In the genomic region with DNA sequence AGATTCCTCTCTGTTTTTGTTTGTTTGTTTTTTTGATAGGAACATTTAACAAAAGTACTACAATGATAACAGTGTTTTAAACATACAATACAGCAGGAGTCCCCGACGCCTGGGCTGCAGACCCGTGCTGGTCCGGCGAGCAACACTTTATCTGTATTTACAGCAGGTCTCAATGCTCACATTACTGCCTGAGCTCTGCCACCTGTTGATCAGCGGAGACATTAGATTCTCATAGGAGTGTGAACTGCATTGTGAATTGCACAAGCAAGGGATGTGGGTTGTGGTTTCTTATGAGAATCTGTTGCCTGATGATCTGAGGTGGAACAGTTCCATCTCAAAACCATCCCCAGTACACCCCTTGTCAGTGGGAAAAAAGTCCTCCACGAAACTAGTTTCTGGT, we compare ENCODE assay signal across 1 cellular context.
TF ChIP-seq lines count a peak whose summit lies in the region.

No MANE protein-coding gene starts in this region.

TF ChIP-seq in GM23338, 12 proteins besides CTCF, POLR2A, EP300 and RAD21 (continued from another document):
- TF ChIP-seq, protein P1, sequence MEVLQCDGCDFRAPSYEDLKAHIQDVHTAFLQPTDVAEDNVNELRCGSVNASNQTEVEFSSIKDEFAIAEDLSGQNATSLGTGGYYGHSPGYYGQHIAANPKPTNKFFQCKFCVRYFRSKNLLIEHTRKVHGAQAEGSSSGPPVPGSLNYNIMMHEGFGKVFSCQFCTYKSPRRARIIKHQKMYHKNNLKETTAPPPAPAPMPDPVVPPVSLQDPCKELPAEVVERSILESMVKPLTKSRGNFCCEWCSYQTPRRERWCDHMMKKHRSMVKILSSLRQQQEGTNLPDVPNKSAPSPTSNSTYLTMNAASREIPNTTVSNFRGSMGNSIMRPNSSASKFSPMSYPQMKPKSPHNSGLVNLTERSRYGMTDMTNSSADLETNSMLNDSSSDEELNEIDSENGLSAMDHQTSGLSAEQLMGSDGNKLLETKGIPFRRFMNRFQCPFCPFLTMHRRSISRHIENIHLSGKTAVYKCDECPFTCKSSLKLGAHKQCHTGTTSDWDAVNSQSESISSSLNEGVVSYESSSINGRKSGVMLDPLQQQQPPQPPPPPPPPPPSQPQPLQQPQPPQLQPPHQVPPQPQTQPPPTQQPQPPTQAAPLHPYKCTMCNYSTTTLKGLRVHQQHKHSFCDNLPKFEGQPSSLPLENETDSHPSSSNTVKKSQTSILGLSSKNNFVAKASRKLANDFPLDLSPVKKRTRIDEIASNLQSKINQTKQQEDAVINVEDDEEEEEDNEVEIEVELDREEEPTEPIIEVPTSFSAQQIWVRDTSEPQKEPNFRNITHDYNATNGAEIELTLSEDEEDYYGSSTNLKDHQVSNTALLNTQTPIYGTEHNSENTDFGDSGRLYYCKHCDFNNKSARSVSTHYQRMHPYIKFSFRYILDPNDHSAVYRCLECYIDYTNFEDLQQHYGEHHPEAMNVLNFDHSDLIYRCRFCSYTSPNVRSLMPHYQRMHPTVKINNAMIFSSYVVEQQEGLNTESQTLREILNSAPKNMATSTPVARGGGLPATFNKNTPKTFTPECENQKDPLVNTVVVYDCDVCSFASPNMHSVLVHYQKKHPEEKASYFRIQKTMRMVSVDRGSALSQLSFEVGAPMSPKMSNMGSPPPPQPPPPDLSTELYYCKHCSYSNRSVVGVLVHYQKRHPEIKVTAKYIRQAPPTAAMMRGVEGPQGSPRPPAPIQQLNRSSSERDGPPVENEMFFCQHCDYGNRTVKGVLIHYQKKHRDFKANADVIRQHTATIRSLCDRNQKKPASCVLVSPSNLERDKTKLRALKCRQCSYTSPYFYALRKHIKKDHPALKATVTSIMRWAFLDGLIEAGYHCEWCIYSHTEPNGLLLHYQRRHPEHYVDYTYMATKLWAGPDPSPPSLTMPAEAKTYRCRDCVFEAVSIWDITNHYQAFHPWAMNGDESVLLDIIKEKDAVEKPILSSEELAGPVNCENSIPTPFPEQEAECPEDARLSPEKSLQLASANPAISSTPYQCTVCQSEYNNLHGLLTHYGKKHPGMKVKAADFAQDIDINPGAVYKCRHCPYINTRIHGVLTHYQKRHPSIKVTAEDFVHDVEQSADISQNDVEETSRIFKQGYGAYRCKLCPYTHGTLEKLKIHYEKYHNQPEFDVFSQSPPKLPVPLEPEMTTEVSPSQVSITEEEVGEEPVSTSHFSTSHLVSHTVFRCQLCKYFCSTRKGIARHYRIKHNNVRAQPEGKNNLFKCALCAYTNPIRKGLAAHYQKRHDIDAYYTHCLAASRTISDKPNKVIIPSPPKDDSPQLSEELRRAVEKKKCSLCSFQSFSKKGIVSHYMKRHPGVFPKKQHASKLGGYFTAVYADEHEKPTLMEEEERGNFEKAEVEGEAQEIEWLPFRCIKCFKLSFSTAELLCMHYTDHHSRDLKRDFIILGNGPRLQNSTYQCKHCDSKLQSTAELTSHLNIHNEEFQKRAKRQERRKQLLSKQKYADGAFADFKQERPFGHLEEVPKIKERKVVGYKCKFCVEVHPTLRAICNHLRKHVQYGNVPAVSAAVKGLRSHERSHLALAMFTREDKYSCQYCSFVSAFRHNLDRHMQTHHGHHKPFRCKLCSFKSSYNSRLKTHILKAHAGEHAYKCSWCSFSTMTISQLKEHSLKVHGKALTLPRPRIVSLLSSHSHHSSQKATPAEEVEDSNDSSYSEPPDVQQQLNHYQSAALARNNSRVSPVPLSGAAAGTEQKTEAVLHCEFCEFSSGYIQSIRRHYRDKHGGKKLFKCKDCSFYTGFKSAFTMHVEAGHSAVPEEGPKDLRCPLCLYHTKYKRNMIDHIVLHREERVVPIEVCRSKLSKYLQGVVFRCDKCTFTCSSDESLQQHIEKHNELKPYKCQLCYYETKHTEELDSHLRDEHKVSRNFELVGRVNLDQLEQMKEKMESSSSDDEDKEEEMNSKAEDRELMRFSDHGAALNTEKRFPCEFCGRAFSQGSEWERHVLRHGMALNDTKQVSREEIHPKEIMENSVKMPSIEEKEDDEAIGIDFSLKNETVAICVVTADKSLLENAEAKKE (CRISPR knock-in tag; IDR thresholded peaks at IDR 0.05) = no peak
- no peak for TF ChIP-seq EZH2 (IDR thresholded peaks at IDR 0.05; ENCODE audit: low read depth, unreplicated experiment)
